ENCODE assay signal across 17 cellular contexts in genomic region chr1:213256438-213257087, GRCh38.
DNase-seq lines count a peak whose midpoint lies in the region; ATAC-seq lines count a peak whose summit lies in the region.
"Had no signal": no experiment of that assay in that cellular context is flagged by ENCODE, and none has a peak within 500 bp of the region (broad histone marks: within the 10 kb centered on the region; RNA-seq: fewer than 3 reads in every experiment).

No MANE protein-coding gene starts in this region.

- DNase-seq in HT-29 (ENCODE audit: low spot score) (no peak), head of caudate nucleus (no peak), NCI-H2227 (lab: John Stamatoyannopoulos, UW; ENCODE audit: unreplicated experiment) (no peak), epidermal melanocyte (ENCODE audit: insufficient read length, low spot score) (no peak)
- DNase-seq: activated T-cell treated with anti-CD3 and anti-CD28 coated beads for 4 hours; effector memory CD4-positive, alpha-beta T cell; HCEC 1CT; heart left ventricle; Kasumi-1; NCI-H510A; nucleus accumbens; stimulated activated CD4-positive, alpha-beta T cell treated with anti-CD3 and anti-CD28 coated beads, Interleukin-12 subunit alpha, Interleukin-12 subunit beta, amount 100 ng/mL, for 4 hours; stimulated activated CD8-positive, alpha-beta memory T cell treated with anti-CD3 and anti-CD28 coated beads, Interleukin-4, amount 100 ng/mL, for 48 hours had no signal

- ATAC-seq in GM18517 (IDR thresholded peaks at IDR 0.05; ENCODE audit: unreplicated experiment) = peak; percentile 78
- peak; percentile 75 for ATAC-seq in GM19467 (IDR thresholded peaks at IDR 0.05; ENCODE audit: unreplicated experiment)
- ATAC-seq in HG02852 (IDR thresholded peaks at IDR 0.05; ENCODE audit: unreplicated experiment) = peak; percentile 97
- peak; percentile 93 for ATAC-seq in HG03521 (IDR thresholded peaks at IDR 0.05; ENCODE audit: unreplicated experiment)
- ATAC-seq: heart left ventricle had no signal

- intact Hi-C loops in head of caudate nucleus (cut with DNase I) = no loop called here
